12 cellular contexts compared by ENCODE assay signal in the genomic region with DNA sequence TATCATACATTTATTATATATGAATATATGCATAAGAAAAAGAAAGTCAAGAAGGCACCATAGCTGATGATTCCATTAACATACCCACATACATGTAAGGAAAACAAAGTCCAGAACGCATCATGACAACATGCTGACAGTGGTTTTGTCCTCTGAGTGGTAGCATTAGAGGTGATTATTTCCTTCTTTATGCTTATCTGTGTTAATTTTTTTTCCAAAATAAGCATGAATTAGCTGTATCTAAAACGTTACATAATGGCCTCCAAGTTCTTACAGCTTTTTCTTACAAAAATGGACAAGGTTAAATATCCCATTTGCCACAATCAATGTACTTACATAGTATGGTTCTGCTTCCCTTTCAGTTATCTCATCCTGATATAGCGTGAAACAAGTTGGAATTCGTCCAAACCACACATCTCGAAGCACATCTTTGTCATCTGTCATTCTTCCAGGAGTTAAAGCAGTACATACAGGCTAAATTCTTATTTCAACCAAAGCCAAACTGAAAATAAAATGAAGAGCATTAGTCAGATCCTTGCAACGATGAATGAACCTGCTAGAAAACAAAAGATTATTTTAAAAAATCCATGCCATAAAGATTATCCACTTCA. TPM values are rescaled to one million over a fixed set of nuclear protein-coding genes. Genes with fewer than 3 reads are reported as not detected.
DNase-seq lines count a peak whose midpoint lies in the region; ATAC-seq, FAIRE-seq and TF ChIP-seq lines count a peak whose summit lies in the region.
"Had no signal": no experiment of that assay in that cellular context is flagged by ENCODE, and none has a peak within 500 bp of the region (broad histone marks: within the 10 kb centered on the region; RNA-seq: fewer than 3 reads in every experiment).

No MANE protein-coding gene starts in this region.

- H3K27ac ChIP-seq in HEK293 (ENCODE audit: extremely low read depth, low read depth, low read length) (no peak overlapping the region), esophagus squamous epithelium (no peak overlapping the region)
- H3K27ac ChIP-seq: uterus had no signal

- intact Hi-C loops in esophagus squamous epithelium (cut with DNase I), result no loop called here

- TF ChIP-seq CTCF in HEK293 (tag by site-specific recombination; IDR thresholded peaks at IDR 0.05), result no peak
- TF ChIP-seq CTCF in choroid plexus epithelial cell (conservative IDR thresholded peaks at IDR 0.05; ENCODE audit: low read depth, low read length), result no peak
- no peak for TF ChIP-seq CTCF in esophagus squamous epithelium (IDR thresholded peaks at IDR 0.05)

- POLR2A ChIA-PET in HEK293 (lab: Yijun Ruan, JAX), result interaction anchor here (1.9 kb wide), 1 partner anchor 10 kb away, joined by 8 read pairs; a partner anchor contains a TSS

- DNase-seq in NCI-H1417 (lab: John Stamatoyannopoulos, UW) (peak in 2 of 3 experiments; percentile 3 to 79), NCI-H1417 treated with DMSO at 0.1 percent for 48 hours (lab: John Stamatoyannopoulos, UW) (no peak), RCC 7860 (ENCODE audit: low spot score) (peak; percentile 60), choroid plexus epithelial cell (ENCODE audit: low read depth) (peak; percentile 12), esophagus squamous epithelium (lab: John Stamatoyannopoulos, UW) (no peak), left lobe of liver (ENCODE audit: low spot score) (no peak), NCI-H748 (lab: John Stamatoyannopoulos, UW; ENCODE audit: unreplicated experiment) (no peak)
- DNase-seq: effector memory CD4-positive, alpha-beta T cell; right cardiac atrium; uterus had no signal

- TF ChIP-seq POLR2A in esophagus squamous epithelium (IDR thresholded peaks at IDR 0.05), result no peak

- ATAC-seq in left lobe of liver, result no peak
- ATAC-seq: GM23338, right cardiac atrium had no signal

- no peaks in the 10 kb centered on the region for H3K9me3 ChIP-seq in HEK293 (ENCODE audit: control insufficient read depth, insufficient read depth, low read depth, low read length)
- no peaks in the 10 kb centered on the region for H3K9me3 ChIP-seq in esophagus squamous epithelium
- H3K9me3 ChIP-seq: uterus had no signal

- 48 to 55% methylated on average over 6 of the region's 6 CpGs for WGBS in esophagus squamous epithelium, 2 donors

- H3K4me1 ChIP-seq in HEK293 (ENCODE audit: control insufficient read depth, insufficient read depth, low read length) (peaks cover 38% of the 10 kb centered on the region), esophagus squamous epithelium (peaks cover 0 to 32% (median 1%) of the 10 kb centered on the region in 3 donors)
- H3K4me1 ChIP-seq: uterus had no signal

- peak; percentile 85 for FAIRE-seq in RCC 7860 (lab: Jason Lieb, UNC)

- H3K36me3 ChIP-seq in HEK293 (ENCODE audit: control insufficient read depth in 2 of 2, insufficient read depth in 1 of 2, low read length in 2 of 2) (peaks cover 10 to 21% of the 10 kb centered on the region in 2 experiments), esophagus squamous epithelium (peaks cover 0 to 36% (median 0%) of the 10 kb centered on the region in 3 donors)
- H3K36me3 ChIP-seq: uterus had no signal

- H3K27me3 ChIP-seq in esophagus squamous epithelium, result no peaks in the 10 kb centered on the region
- H3K27me3 ChIP-seq: uterus had no signal

- no peak overlapping the region for H3K4me3 ChIP-seq in HEK293 (ENCODE audit: low read depth, low read length)
- H3K4me3 ChIP-seq in choroid plexus epithelial cell (ENCODE audit: low read depth, low read length), result no peak overlapping the region
- no peak overlapping the region for H3K4me3 ChIP-seq in esophagus squamous epithelium
- H3K4me3 ChIP-seq: GM23338, uterus had no signal

- CTCF ChIA-PET in HEK293 (lab: Yijun Ruan, JAX), result interaction anchor here (0.6 to 1.0 kb wide), 4 partner anchors 15 to 1532 kb away, joined by 3 read pairs; no protein-coding TSS in a partner anchor

TF ChIP-seq in HEK293, 187 proteins besides CTCF, POLR2A, EP300 and RAD21 (continues in another document):
- TF ChIP-seq, protein P1, sequence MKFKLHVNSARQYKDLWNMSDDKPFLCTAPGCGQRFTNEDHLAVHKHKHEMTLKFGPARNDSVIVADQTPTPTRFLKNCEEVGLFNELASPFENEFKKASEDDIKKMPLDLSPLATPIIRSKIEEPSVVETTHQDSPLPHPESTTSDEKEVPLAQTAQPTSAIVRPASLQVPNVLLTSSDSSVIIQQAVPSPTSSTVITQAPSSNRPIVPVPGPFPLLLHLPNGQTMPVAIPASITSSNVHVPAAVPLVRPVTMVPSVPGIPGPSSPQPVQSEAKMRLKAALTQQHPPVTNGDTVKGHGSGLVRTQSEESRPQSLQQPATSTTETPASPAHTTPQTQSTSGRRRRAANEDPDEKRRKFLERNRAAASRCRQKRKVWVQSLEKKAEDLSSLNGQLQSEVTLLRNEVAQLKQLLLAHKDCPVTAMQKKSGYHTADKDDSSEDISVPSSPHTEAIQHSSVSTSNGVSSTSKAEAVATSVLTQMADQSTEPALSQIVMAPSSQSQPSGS (tag by site-specific recombination; IDR thresholded peaks at IDR 0.05; ENCODE audit: low read depth), result no peak
- TF ChIP-seq, protein P2, sequence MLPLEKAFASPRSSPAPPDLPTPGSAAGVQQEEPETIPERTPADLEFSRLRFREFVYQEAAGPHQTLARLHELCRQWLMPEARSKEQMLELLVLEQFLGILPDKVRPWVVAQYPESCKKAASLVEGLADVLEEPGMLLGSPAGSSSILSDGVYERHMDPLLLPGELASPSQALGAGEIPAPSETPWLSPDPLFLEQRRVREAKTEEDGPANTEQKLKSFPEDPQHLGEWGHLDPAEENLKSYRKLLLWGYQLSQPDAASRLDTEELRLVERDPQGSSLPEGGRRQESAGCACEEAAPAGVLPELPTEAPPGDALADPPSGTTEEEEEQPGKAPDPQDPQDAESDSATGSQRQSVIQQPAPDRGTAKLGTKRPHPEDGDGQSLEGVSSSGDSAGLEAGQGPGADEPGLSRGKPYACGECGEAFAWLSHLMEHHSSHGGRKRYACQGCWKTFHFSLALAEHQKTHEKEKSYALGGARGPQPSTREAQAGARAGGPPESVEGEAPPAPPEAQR (tag by site-specific recombination; IDR thresholded peaks at IDR 0.05), result no peak
- peak; percentile 51 for TF ChIP-seq OSR2 (tag by site-specific recombination; IDR thresholded peaks at IDR 0.05)
- TF ChIP-seq ZBTB8A (tag by site-specific recombination; IDR thresholded peaks at IDR 0.05), result no peak
- TF ChIP-seq MEIS1 (CRISPR knock-in tag; IDR thresholded peaks at IDR 0.05; ENCODE audit: borderline replicate concordance), result peak; percentile 99
- no peak for TF ChIP-seq ZNF48 (tag by site-specific recombination; IDR thresholded peaks at IDR 0.05)
- TF ChIP-seq, protein P3, sequence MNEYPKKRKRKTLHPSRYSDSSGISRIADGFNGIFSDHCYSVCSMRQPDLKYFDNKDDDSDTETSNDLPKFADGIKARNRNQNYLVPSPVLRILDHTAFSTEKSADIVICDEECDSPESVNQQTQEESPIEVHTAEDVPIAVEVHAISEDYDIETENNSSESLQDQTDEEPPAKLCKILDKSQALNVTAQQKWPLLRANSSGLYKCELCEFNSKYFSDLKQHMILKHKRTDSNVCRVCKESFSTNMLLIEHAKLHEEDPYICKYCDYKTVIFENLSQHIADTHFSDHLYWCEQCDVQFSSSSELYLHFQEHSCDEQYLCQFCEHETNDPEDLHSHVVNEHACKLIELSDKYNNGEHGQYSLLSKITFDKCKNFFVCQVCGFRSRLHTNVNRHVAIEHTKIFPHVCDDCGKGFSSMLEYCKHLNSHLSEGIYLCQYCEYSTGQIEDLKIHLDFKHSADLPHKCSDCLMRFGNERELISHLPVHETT (tag by site-specific recombination; IDR thresholded peaks at IDR 0.05), result no peak
- TF ChIP-seq ZNF473 (tag by site-specific recombination; IDR thresholded peaks at IDR 0.05), result no peak
- TF ChIP-seq WT1 (tag by site-specific recombination; IDR thresholded peaks at IDR 0.05), result no peak
- TF ChIP-seq, protein P4, sequence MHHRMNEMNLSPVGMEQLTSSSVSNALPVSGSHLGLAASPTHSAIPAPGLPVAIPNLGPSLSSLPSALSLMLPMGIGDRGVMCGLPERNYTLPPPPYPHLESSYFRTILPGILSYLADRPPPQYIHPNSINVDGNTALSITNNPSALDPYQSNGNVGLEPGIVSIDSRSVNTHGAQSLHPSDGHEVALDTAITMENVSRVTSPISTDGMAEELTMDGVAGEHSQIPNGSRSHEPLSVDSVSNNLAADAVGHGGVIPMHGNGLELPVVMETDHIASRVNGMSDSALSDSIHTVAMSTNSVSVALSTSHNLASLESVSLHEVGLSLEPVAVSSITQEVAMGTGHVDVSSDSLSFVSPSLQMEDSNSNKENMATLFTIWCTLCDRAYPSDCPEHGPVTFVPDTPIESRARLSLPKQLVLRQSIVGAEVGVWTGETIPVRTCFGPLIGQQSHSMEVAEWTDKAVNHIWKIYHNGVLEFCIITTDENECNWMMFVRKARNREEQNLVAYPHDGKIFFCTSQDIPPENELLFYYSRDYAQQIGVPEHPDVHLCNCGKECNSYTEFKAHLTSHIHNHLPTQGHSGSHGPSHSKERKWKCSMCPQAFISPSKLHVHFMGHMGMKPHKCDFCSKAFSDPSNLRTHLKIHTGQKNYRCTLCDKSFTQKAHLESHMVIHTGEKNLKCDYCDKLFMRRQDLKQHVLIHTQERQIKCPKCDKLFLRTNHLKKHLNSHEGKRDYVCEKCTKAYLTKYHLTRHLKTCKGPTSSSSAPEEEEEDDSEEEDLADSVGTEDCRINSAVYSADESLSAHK (tag by site-specific recombination; IDR thresholded peaks at IDR 0.05), result no peak
- TF ChIP-seq ZNF571 (tag by site-specific recombination; IDR thresholded peaks at IDR 0.05), result no peak
- no peak for TF ChIP-seq ZNF202 (tag by site-specific recombination; IDR thresholded peaks at IDR 0.05; ENCODE audit: borderline replicate concordance)
- no peak for TF ChIP-seq KLF8 (tag by site-specific recombination; IDR thresholded peaks at IDR 0.05)
- no peak for TF ChIP-seq KLF1 (tag by site-specific recombination; IDR thresholded peaks at IDR 0.05)
- no peak for TF ChIP-seq ZNF658 (tag by site-specific recombination; IDR thresholded peaks at IDR 0.05)
- TF ChIP-seq ZNF274 (IDR thresholded peaks at IDR 0.05; ENCODE audit: low read length), result no peak
- no peak for TF ChIP-seq ZNF274 (tag by site-specific recombination; IDR thresholded peaks at IDR 0.05; ENCODE audit: borderline replicate concordance)

RNA-seq across cellular contexts. Expression of a gene that starts 9.7 kb away (rescaled TPM):
- total RNA-seq in esophagus squamous epithelium (10 to 100 TPM; 14.6 to 34.9 (median 25.3) TPM), left lobe of liver (16.0 TPM)

RNA-seq across cellular contexts. Expression of a gene that starts 44.6 kb away (rescaled TPM):
- total RNA-seq in esophagus squamous epithelium (100 to 1,000 TPM; 119 to 185 (median 153) TPM), left lobe of liver (7.2 TPM)

Comparison
In these comparisons a context has a peak if more than half of its experiments do, and no peak if none do; other contexts are left out.
1. DNase-seq: peak in NCI-H1417 (2 of 3), RCC 7860 (single experiment) and choroid plexus epithelial cell (single experiment); none in NCI-H1417 treated with DMSO at 0.1 percent for 48 hours (single experiment), esophagus squamous epithelium (single experiment), left lobe of liver (single experiment) and NCI-H748 (single experiment).
2. RNA of a gene that starts 44.6 kb away (total RNA-seq): 119 to 185 TPM in esophagus squamous epithelium; 7.2 TPM in left lobe of liver (single experiment); every median in the first group is over 10 times any median in the second.